8 cellular contexts compared by ENCODE assay signal in genomic region chr2:73292906-73293533, GRCh38. TPM values are rescaled to one million over a fixed set of nuclear protein-coding genes. Genes with fewer than 3 reads are reported as not detected.
DNase-seq lines count a peak whose midpoint lies in the region; ATAC-seq and TF ChIP-seq lines count a peak whose summit lies in the region.

No MANE protein-coding gene starts in this region.

- H3K4me1 Mint-ChIP-seq in naive B cell, result peaks cover 5 to 18% (median 17%) of the 10 kb centered on the region in 3 donors

- no peaks in the 10 kb centered on the region for H3K9me2 ChIP-seq in MM.1S (replicated peaks; ENCODE audit: insufficient read depth, low read length)

- H3K4me3 ChIP-seq in MM.1S (ENCODE audit: low read length) (peak overlapping the region; percentile 64), cardiac fibroblast (replicated peaks in 1 of 2; ENCODE audit: low read depth in 2 of 2, low read length in 2 of 2) (peak overlapping the region; percentile 30 to 48)

- ATAC-seq in GM18909 (IDR thresholded peaks at IDR 0.05; ENCODE audit: poor library complexity, unreplicated experiment), result peak; percentile 1
- ATAC-seq in naive B cell (ENCODE audit: low read depth in 2 of 2), result peak; percentile 1 to 4
- no peak for ATAC-seq in HG03432 (IDR thresholded peaks at IDR 0.05; ENCODE audit: unreplicated experiment)

- TF ChIP-seq CTCF in MM.1S (IDR thresholded peaks at IDR 0.05; ENCODE audit: low read length) (no peak), cardiac fibroblast (IDR thresholded peaks at IDR 0.05; ENCODE audit: low read depth, low read length) (no peak)

- H3K27me3 ChIP-seq in MM.1S (replicated peaks; ENCODE audit: insufficient read depth, low read length), result peaks cover 73% of the 10 kb centered on the region

- H3K4me1 ChIP-seq in MM.1S (ENCODE audit: low read length), result no peaks in the 10 kb centered on the region

- H3K4me3 Mint-ChIP-seq in naive B cell, result peak overlapping the region; percentile 47 to 81 (median 65)

- no peaks in the 10 kb centered on the region for H3F3A ChIP-seq in MM.1S (ENCODE audit: insufficient read depth, low read length)

- H3K36me3 ChIP-seq in MM.1S (replicated peaks; ENCODE audit: insufficient read depth, low read length), result no peaks in the 10 kb centered on the region

- no peak overlapping the region for H3K9ac ChIP-seq in MM.1S (ENCODE audit: low read length)

- H3K27me3 Mint-ChIP-seq in naive B cell, result peaks cover 44 to 63% (median 58%) of the 10 kb centered on the region in 3 donors

- H3K36me3 Mint-ChIP-seq in naive B cell, result peaks cover 0 to 15% of the 10 kb centered on the region in 2 donors

- no peaks in the 10 kb centered on the region for H3K9me3 ChIP-seq in MM.1S (replicated peaks; ENCODE audit: insufficient read depth, low read length)

- no peak overlapping the region for H2AFZ ChIP-seq in MM.1S (ENCODE audit: low read length)

- H3K79me2 ChIP-seq in MM.1S (ENCODE audit: low read length), result no peaks in the 10 kb centered on the region

- H3K4me2 ChIP-seq in MM.1S (ENCODE audit: low read depth, low read length), result peak overlapping the region; percentile 77

- no peak for DNase-seq in MM.1S
- DNase-seq in cardiac fibroblast (ENCODE audit: low read depth in 2 of 2), result no peak
- DNase-seq in naive B cell, result peak; percentile 7
- no peak for DNase-seq in NOMO-1 treated with dmso at 0.1 percent for 144 hours (lab: John Stamatoyannopoulos, UW; ENCODE audit: unreplicated experiment)
- no peak for DNase-seq in pons (ENCODE audit: low spot score)
- DNase-seq in kidney tubule cell (ENCODE audit: low spot score), result no peak

- no peaks in the 10 kb centered on the region for H4K20me1 ChIP-seq in MM.1S (ENCODE audit: insufficient read depth, low read length)

- no peak overlapping the region for H3K27ac ChIP-seq in MM.1S (ENCODE audit: low read length)

- H3K9me3 Mint-ChIP-seq in naive B cell, result peaks cover 0 to 3% (median 0%) of the 10 kb centered on the region in 7 donors

- H3K27ac Mint-ChIP-seq in naive B cell, result peak overlapping the region in 4 of 6 donors; percentile 64 to 81 (median 76)

RNA-seq across cellular contexts. Expression of gene EGR4, which starts 0.3 kb away (rescaled TPM):
- under 1 TPM in 3 of 6 donors, not detected in 3; 0.23 to 0.84 (median 0.49) TPM for polyA plus RNA-seq in naive B cell (ENCODE audit: low read depth in 6 of 6)

RNA-seq across cellular contexts. Expression of gene FBXO41, which starts 8.7 kb away (rescaled TPM):
- 1 to 10 TPM in 4 of 6 donors, under 1 TPM in 1, not detected in 1; 0.79 to 2.3 (median 1.1) TPM for polyA plus RNA-seq in naive B cell (ENCODE audit: low read depth in 6 of 6)

RNA-seq across cellular contexts. Expression of gene CCT7, which starts 58.9 kb away (rescaled TPM):
- 100 to 1,000 TPM; 224 to 376 (median 265) TPM for polyA plus RNA-seq in naive B cell (ENCODE audit: low read depth in 6 of 6)

RNA-seq across cellular contexts. Expression of gene PRADC1, which starts 60.0 kb away (rescaled TPM):
- polyA plus RNA-seq in naive B cell (ENCODE audit: low read depth in 6 of 6), result 10 to 100 TPM in 5 of 6 donors, 1 to 10 TPM in 1; 9.5 to 19.1 (median 10.6) TPM
